16 cellular contexts compared by ENCODE assay signal in genomic region chr3:184575701-184576100, GRCh38. TPM values are rescaled to one million over a fixed set of nuclear protein-coding genes. Genes with fewer than 3 reads are reported as not detected.
DNase-seq lines count a peak whose midpoint lies in the region; TF ChIP-seq lines count a peak whose summit lies in the region.
"Had no signal": no experiment of that assay in that cellular context is flagged by ENCODE, and none has a peak within 500 bp of the region (broad histone marks: within the 10 kb centered on the region; RNA-seq: fewer than 3 reads in every experiment).

No MANE protein-coding gene starts in this region.

- H3K14ac ChIP-seq in mesenchymal stem cell (ENCODE audit: low read length in 2 of 2) (peak overlapping the region in 1 of 2 experiments; percentile 19), neuronal stem cell (ENCODE audit: low read length) (peak overlapping the region; percentile 42)

- no peak overlapping the region for H3K4me2 ChIP-seq in mammary epithelial cell (ENCODE audit: insufficient read depth, low read depth, low read length)
- H3K4me2 ChIP-seq in mesenchymal stem cell (ENCODE audit: low read length, poor library complexity, severe bottlenecking): no peak overlapping the region
- no peak overlapping the region for H3K4me2 ChIP-seq in neuronal stem cell (ENCODE audit: insufficient read depth, low read length, poor library complexity, severe bottlenecking)

- no peak overlapping the region for H3K4me3 ChIP-seq in breast epithelium
- H3K4me3 ChIP-seq in mammary epithelial cell (replicated peaks in 1 of 3; ENCODE audit: insufficient read depth in 1 of 3, low read depth in 2 of 3, low read length in 3 of 3): no peak overlapping the region
- no peak overlapping the region for H3K4me3 ChIP-seq in mesenchymal stem cell (ENCODE audit: insufficient read depth in 1 of 2, low read depth in 1 of 2, low read length in 2 of 2)
- no peak overlapping the region for H3K4me3 ChIP-seq in neuronal stem cell (ENCODE audit: low read length in 2 of 2)

- peaks cover 3 to 38% of the 10 kb centered on the region in 2 donors for H3K4me1 ChIP-seq in breast epithelium
- peaks cover 26% of the 10 kb centered on the region for H3K4me1 ChIP-seq in mammary epithelial cell (ENCODE audit: insufficient read depth, low read length)
- H3K4me1 ChIP-seq in mesenchymal stem cell (ENCODE audit: control insufficient read depth, insufficient read depth, low read depth, low read length): peaks cover 7% of the 10 kb centered on the region
- H3K4me1 ChIP-seq in neuronal stem cell (ENCODE audit: control insufficient read depth in 2 of 2, insufficient read depth in 1 of 2, low read depth in 1 of 2, low read length in 2 of 2): peaks cover 29 to 40% of the 10 kb centered on the region in 2 donors

- in situ Hi-C loops in mammary epithelial cell (cut with MboI; ENCODE audit: low sequenced_read_pairs in 2 of 2): no loop called here

- no TSS peak for BruUV-seq in mammary epithelial cell (replicated peaks; lab: Mats Ljungman, UMichigan)

- dilution Hi-C loops in mammary epithelial cell (cut with HindIII; ENCODE audit: low sequenced_read_pairs): no loop called here

- no peak for DNase-seq in breast epithelium (ENCODE audit: low spot score in 2 of 2)
- no peak for DNase-seq in mammary epithelial cell
- DNase-seq in mesenchymal stem cell: no peak
- DNase-seq in neuronal stem cell (ENCODE audit: low spot score): no peak
- DNase-seq in NAMALWA (ENCODE audit: low spot score): no peak
- no peak for DNase-seq in NCI-H1105 (lab: John Stamatoyannopoulos, UW)
- DNase-seq in NCI-H345 treated with DMSO at 0.1 percent for 48 hours (lab: John Stamatoyannopoulos, UW; ENCODE audit: unreplicated experiment): no peak
- DNase-seq: CD8-positive, alpha-beta T cell; COR-L47; DMS153; DMS79 treated with DMSO at 0.1 percent for 48 hours; EL; GOT3; HCEC 1CT had no signal

- H3K36me3 ChIP-seq in breast epithelium (no peaks in the 10 kb centered on the region), mammary epithelial cell (ENCODE audit: insufficient read depth, low read length) (peaks cover 17% of the 10 kb centered on the region), mesenchymal stem cell (ENCODE audit: control insufficient read depth in 1 of 2, insufficient read depth in 2 of 2, low read depth in 1 of 2, low read length in 2 of 2) (peaks cover 7 to 39% of the 10 kb centered on the region in 2 experiments), neuronal stem cell (replicated peaks in 1 of 2; ENCODE audit: control insufficient read depth in 2 of 2, insufficient read depth in 2 of 2, low read length in 2 of 2) (peaks cover 14 to 68% of the 10 kb centered on the region in 2 donors)

- peak overlapping the region; percentile 82 to 89 for H3K27ac ChIP-seq in breast epithelium
- no peak overlapping the region for H3K27ac ChIP-seq in mammary epithelial cell (ENCODE audit: insufficient read depth, low read depth, low read length)
- H3K27ac ChIP-seq in mesenchymal stem cell (ENCODE audit: low read length, poor library complexity, severe bottlenecking): no peak overlapping the region
- H3K27ac ChIP-seq in neuronal stem cell (replicated peaks; ENCODE audit: low read length): no peak overlapping the region
- H3K27ac ChIP-seq: 22Rv1, HL-60 had no signal

- H3K9ac ChIP-seq in mammary epithelial cell (ENCODE audit: insufficient read depth, low read length) (no peak overlapping the region), mesenchymal stem cell (ENCODE audit: low read length) (no peak overlapping the region), neuronal stem cell (ENCODE audit: low read depth, low read length, poor library complexity) (no peak overlapping the region)

- H2BK120ac ChIP-seq in mesenchymal stem cell (ENCODE audit: low read depth, low read length): no peak overlapping the region
- H2BK120ac ChIP-seq in neuronal stem cell (ENCODE audit: low read depth, low read length): no peak overlapping the region

- peak overlapping the region in 1 of 2 experiments; percentile 20 for H3K4ac ChIP-seq in mesenchymal stem cell (ENCODE audit: low read depth in 1 of 2, low read length in 2 of 2)
- no peak overlapping the region for H3K4ac ChIP-seq in neuronal stem cell (ENCODE audit: low read length)

- CTCF ChIA-PET in mammary epithelial cell (lab: Charles Lee; ENCODE audit: low non-redundant PET): no interaction called here

- peak overlapping the region; percentile 31 for H4K8ac ChIP-seq in mesenchymal stem cell (ENCODE audit: low read length)
- no peak overlapping the region for H4K8ac ChIP-seq in neuronal stem cell (ENCODE audit: low read depth, low read length)

- H4K20me1 ChIP-seq in mammary epithelial cell (ENCODE audit: insufficient read depth, low read length): no peaks in the 10 kb centered on the region

- WGBS in mammary epithelial cell (ENCODE audit: low coverage, missing lambda C conversion rate): 83% methylated on average over 8 of the region's 9 CpGs
- WGBS in mesenchymal stem cell: 91% methylated on average over 9 of the region's 9 CpGs
- WGBS in neuronal stem cell (ENCODE audit: extremely low coverage in 2 of 2, insufficient read length in 2 of 2, insufficient replicate concordance in 1 of 2), 2 donors: no CpG with 5 or more reads among the region's 9 CpGs

- H2BK15ac ChIP-seq in mesenchymal stem cell (ENCODE audit: low read depth, poor library complexity, severe bottlenecking) (peak overlapping the region; percentile 98), neuronal stem cell (ENCODE audit: low read length) (peak overlapping the region; percentile 12)

- H3K23ac ChIP-seq in mesenchymal stem cell (ENCODE audit: low read length in 2 of 2) (no peak overlapping the region), neuronal stem cell (ENCODE audit: low read depth, low read length, poor library complexity) (peak overlapping the region; percentile 70)

- intact Hi-C loops in breast epithelium (cut with DNase I; ENCODE audit: low total_unique reads) (no loop called here), mammary epithelial cell (cut with micrococcal nuclease) (no loop called here)

- peaks cover 19% of the 10 kb centered on the region for H3K79me2 ChIP-seq in mammary epithelial cell (ENCODE audit: insufficient read depth, low read length)

- no peak overlapping the region for H2AFZ ChIP-seq in mammary epithelial cell (ENCODE audit: low read depth, low read length)
- H2AFZ ChIP-seq in mesenchymal stem cell (ENCODE audit: low read depth, low read length): no peak overlapping the region
- no peak overlapping the region for H2AFZ ChIP-seq in neuronal stem cell (ENCODE audit: low read length)

- H3K27me3 ChIP-seq in breast epithelium (no peaks in the 10 kb centered on the region), mammary epithelial cell (ENCODE audit: insufficient read depth, low read length) (no peaks in the 10 kb centered on the region), mesenchymal stem cell (ENCODE audit: control insufficient read depth in 1 of 2, insufficient read depth in 1 of 2, low read length in 2 of 2) (peaks cover 0 to 15% of the 10 kb centered on the region in 2 experiments), neuronal stem cell (ENCODE audit: control insufficient read depth in 3 of 3, insufficient read depth in 3 of 3, low read depth in 1 of 3, low read length in 3 of 3) (peaks cover 0 to 13% (median 0%) of the 10 kb centered on the region in 3 experiments)

- H4K91ac ChIP-seq in mesenchymal stem cell (ENCODE audit: low read length) (peak overlapping the region; percentile 85), neuronal stem cell (ENCODE audit: low read depth, low read length, poor library complexity) (no peak overlapping the region)

- H3K79me1 ChIP-seq in mesenchymal stem cell (replicated peaks; ENCODE audit: low read length, poor library complexity, severe bottlenecking) (no peaks in the 10 kb centered on the region), neuronal stem cell (ENCODE audit: low read depth, low read length) (no peaks in the 10 kb centered on the region)

- H3K18ac ChIP-seq in mesenchymal stem cell (ENCODE audit: low read depth in 1 of 2, low read length in 2 of 2): peak overlapping the region; percentile 45 to 79
- peak overlapping the region; percentile 2 for H3K18ac ChIP-seq in neuronal stem cell (ENCODE audit: low read length)

- TF ChIP-seq POLR2A in breast epithelium (IDR thresholded peaks at IDR 0.05): no peak

- TF ChIP-seq CTCF in breast epithelium (IDR thresholded peaks at IDR 0.05): no peak
- TF ChIP-seq CTCF in mammary epithelial cell (conservative IDR thresholded peaks at IDR 0.05 in 1 of 2, IDR thresholded peaks at IDR 0.05 in 1 of 2; ENCODE audit: extremely low read depth in 1 of 2, insufficient read depth in 1 of 2, low read depth in 1 of 2, low read length in 2 of 2): no peak

- H2BK5ac ChIP-seq in mesenchymal stem cell (ENCODE audit: low read depth, low read length, poor library complexity, severe bottlenecking) (no peak overlapping the region), neuronal stem cell (ENCODE audit: low read length) (no peak overlapping the region)

- H2AK5ac ChIP-seq in mesenchymal stem cell (ENCODE audit: low read length, severe bottlenecking) (no peak overlapping the region), neuronal stem cell (ENCODE audit: low read depth, low read length) (peak overlapping the region; percentile 98)

- no peaks in the 10 kb centered on the region for H3K9me3 ChIP-seq in breast epithelium
- H3K9me3 ChIP-seq in mammary epithelial cell (replicated peaks; ENCODE audit: insufficient read depth, low read length): no peaks in the 10 kb centered on the region
- H3K9me3 ChIP-seq in mesenchymal stem cell (ENCODE audit: control insufficient read depth, low read length): no peaks in the 10 kb centered on the region
- H3K9me3 ChIP-seq in neuronal stem cell (replicated peaks in 1 of 2; ENCODE audit: control insufficient read depth in 2 of 2, insufficient read depth in 1 of 2, low read depth in 1 of 2, low read length in 2 of 2): no peaks in the 10 kb centered on the region

- H2BK12ac ChIP-seq in mesenchymal stem cell (ENCODE audit: low read length in 2 of 2) (peak overlapping the region; percentile 44 to 81), neuronal stem cell (ENCODE audit: low read length) (peak overlapping the region; percentile 19)

RNA-seq across cellular contexts. Expression of gene EPHB3, which starts 14.1 kb away (rescaled TPM):
- 10 to 100 TPM in 1 of 3 donors, 1 to 10 TPM in 1, under 1 TPM in 1; 0.32 to 25.3 (median 7.9) TPM for total RNA-seq in breast epithelium
- 10 to 100 TPM; 17.6 to 45.2 TPM for total RNA-seq in mammary epithelial cell
- polyA plus RNA-seq in mammary epithelial cell: 8.2 TPM
- 16.6 TPM for polyA minus RNA-seq in mammary epithelial cell
- polyA plus RNA-seq in mesenchymal stem cell (2013, experiment 1 of 2): 2.3 TPM
- 2.2 TPM for polyA plus RNA-seq in mesenchymal stem cell (2013, experiment 2 of 2)
- 3.8 TPM for polyA plus RNA-seq in neuronal stem cell (2013, experiment 1 of 2)
- polyA plus RNA-seq in neuronal stem cell (2013, experiment 2 of 2): 4.3 TPM
- total RNA-seq: CD8-positive, alpha-beta T cell had no signal

Comparison
In these comparisons a context has a peak if more than half of its experiments do, and no peak if none do; other contexts are left out.
1. H3K27ac ChIP-seq: peak in breast epithelium (2 of 2); none in mammary epithelial cell (single experiment), mesenchymal stem cell (single experiment) and neuronal stem cell (single experiment).